23 cellular contexts compared by ENCODE assay signal in the genomic region with DNA sequence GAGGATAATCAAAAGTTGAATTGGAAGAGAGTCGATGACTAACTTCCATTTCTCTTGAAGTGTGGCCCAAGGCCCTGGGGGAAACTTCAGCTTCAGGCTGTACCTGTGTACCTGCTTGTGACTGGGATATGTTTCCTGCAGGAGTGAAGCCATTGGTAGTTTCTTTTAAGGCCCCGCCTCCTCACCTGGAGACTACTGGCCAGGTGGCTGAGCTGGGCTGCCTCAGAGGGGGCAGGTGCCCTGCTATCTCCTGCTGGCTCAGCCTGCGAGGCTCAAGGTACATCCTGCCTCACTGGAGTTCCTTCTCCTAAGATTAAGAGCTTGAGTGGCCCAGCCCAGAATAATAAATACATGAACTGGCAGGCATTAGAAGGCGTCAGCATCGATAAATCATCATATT.
"Had no signal": no experiment of that assay in that cellular context is flagged by ENCODE, and none has a peak within 500 bp of the region (broad histone marks: within the 10 kb centered on the region; RNA-seq: fewer than 3 reads in every experiment).

No MANE protein-coding gene starts in this region.

- H3K27ac ChIP-seq: adrenal gland, breast epithelium had no signal

- ATAC-seq: activated T-helper 17 cell treated with anti-CD3 and anti-CD28 coated beads, Interleukin-2, amount 50 U/mL, for 72 hours; PC-3 had no signal

- H3K36me3 ChIP-seq: adrenal gland, breast epithelium, MG63 had no signal

- H3K9me3 ChIP-seq: adrenal gland, breast epithelium, MG63 had no signal

- H3K4me3 ChIP-seq: adrenal gland, breast epithelium, MG63 had no signal

- H3K4me1 ChIP-seq: breast epithelium had no signal

- H3K27me3 ChIP-seq: adrenal gland, breast epithelium, MG63 had no signal

- DNase-seq: activated CD4-positive, alpha-beta memory T cell treated with anti-CD3 and anti-CD28 coated beads, Interleukin-2, amount 10 ng/mL, durations not matched to agents 7 days and 5 days; activated CD4-positive, alpha-beta T cell treated with anti-CD3 and anti-CD28 coated beads, Interleukin-2, amount 10 ng/mL, durations not matched to agents 7 days and 5 days; activated CD4-positive, CD25-positive, alpha-beta regulatory T cell; activated gamma-delta T cell; activated naive CD4-positive, alpha-beta T cell treated with anti-CD3 and anti-CD28 coated beads, Interleukin-2, amount 50 U/mL, for 16 hours; activated naive CD8-positive, alpha-beta T cell treated with anti-CD3 and anti-CD28 coated beads, Interleukin-2, amount 10 ng/mL, durations not matched to agents 7 days and 5 days; activated T-cell treated with anti-CD3 and anti-CD28 coated beads for 4 hours; activated T-cell treated with anti-CD3 and anti-CD28 coated beads, Interleukin-2, amount 50 U/mL, for 48 hours; adrenal gland; anterior cingulate cortex; caudate nucleus; MG63; MV-4-11; NCI-H1092 treated with DMSO at 0.1 percent for 48 hours; NCI-H1436; NCI-H1930; NCI-H345; NCI-H510A; NCI-H526 treated with DMSO at 0.1 percent for 48 hours; PC-3; SHP77 treated with DMSO at 0.1 percent for 48 hours had no signal
